In the genomic region with DNA sequence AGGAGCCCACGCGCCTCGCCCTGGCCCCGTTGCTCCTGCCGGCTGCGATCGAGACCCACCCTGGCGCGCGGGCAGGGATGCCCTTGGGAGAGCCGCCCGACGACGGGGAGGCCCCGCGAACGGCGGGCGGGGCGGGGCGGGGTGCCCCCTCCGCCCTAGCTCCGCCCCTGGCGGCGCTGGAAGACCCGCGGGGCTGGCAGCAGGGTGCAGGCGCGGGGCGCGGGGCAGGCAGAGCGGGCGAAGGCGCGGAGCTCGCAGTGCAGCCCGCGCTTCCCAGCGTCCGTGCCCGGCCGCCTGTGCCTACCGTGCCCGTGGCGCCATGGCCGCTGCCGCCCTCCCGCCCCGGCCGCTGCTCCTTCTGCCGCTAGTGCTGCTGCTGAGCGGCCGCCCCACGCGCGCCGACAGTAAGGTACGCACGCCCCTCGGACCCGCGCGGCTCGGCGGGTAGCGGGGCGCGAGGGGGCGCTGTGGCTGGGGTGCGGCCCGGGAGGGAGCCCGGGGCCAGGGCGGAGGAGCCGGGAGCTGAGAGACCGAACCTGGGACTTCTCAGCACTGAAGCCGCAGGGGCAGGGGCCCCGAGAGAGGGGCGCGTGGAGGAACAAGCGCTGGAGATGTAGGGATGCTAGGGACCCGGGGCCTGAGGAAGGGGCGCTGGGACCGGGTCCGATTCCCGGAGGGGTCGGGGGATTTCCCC, we compare ENCODE assay signal across 8 cellular contexts. TPM values are rescaled to one million over a fixed set of nuclear protein-coding genes. Genes with fewer than 3 reads are reported as not detected.
DNase-seq lines count a peak whose midpoint lies in the region; ATAC-seq, FAIRE-seq and TF ChIP-seq lines count a peak whose summit lies in the region.

A gene (plus strand): TSS at position 182 of the 694 bp plus-strand sequence. CDS start 138 bp downstream, at position 320.

- H3K27me3 Mint-ChIP-seq in activated T-cell treated with anti-CD3 and anti-CD28 coated beads, Interleukin-2, amount 50 U/mL, for 4 hours (ENCODE audit: low read depth), result peaks cover 44% of the 10 kb centered on the region

- peak within 1 kb of the TSS; percentile 59 for H2BK12ac ChIP-seq in trophoblast cell (ENCODE audit: low read length)

- no peak within 1 kb of the TSS for H3K56ac ChIP-seq in IMR-90 (ENCODE audit: extremely low read depth, insufficient read depth, low read length)

- peak within 1 kb of the TSS; percentile 76; the same call in 2 of the 3 replicates for H2BK15ac ChIP-seq in IMR-90 (ENCODE audit: low read depth, low read length)

- H2AK5ac ChIP-seq in IMR-90 (ENCODE audit: low read depth, low read length) (peak within 1 kb of the TSS; percentile 80), trophoblast cell (ENCODE audit: low read length) (peak within 1 kb of the TSS; percentile 10)

- peak within 1 kb of the TSS; percentile 39 for H4K91ac ChIP-seq in IMR-90 (ENCODE audit: insufficient read depth, low read depth, low read length)
- peak within 1 kb of the TSS; percentile 90 for H4K91ac ChIP-seq in trophoblast cell (ENCODE audit: low read depth, low read length)

- in situ Hi-C loops in IMR-90 (cut with MboI; ENCODE audit: low sequenced_read_pairs), result loop anchor here (10.0 kb wide), 1 partner anchor 368 kb away; a partner anchor contains a TSS

- DNase-seq in D721Med (ENCODE audit: insufficient read length, low spot score) (peak; percentile 62), IMR-90 (no peak), cardiac muscle cell (ENCODE audit: low read depth in 1 of 2, low spot score in 1 of 2) (peak in 1 of 2 donors; percentile 66), trophoblast cell (no peak), hepatic stellate cell (ENCODE audit: low spot score) (no peak), cerebellum (ENCODE audit: low spot score) (no peak)
- DNase-seq in activated T-cell treated with anti-CD3 and anti-CD28 coated beads, Interleukin-2, amount 50 U/mL, for 4 hours, result no peak

- dilution Hi-C loops in IMR-90 (cut with HindIII; ENCODE audit: low sequenced_read_pairs, unreplicated experiment), result no loop called here

- H3K79me2 ChIP-seq in trophoblast cell (ENCODE audit: control insufficient read depth, insufficient read depth, low read length, poor library complexity), result peaks cover 9% of the 10 kb centered on the region

- TF ChIP-seq CTCF in D721Med (IDR thresholded peaks at IDR 0.05; ENCODE audit: insufficient read depth, missing control alignments) (peak; percentile 27), IMR-90 (conservative IDR thresholded peaks at IDR 0.05; ENCODE audit: low read depth, low read length) (peak; percentile 55), cardiac muscle cell (IDR thresholded peaks at IDR 0.05; ENCODE audit: low read depth, low read length) (peak; percentile 27)

- peak within 1 kb of the TSS; percentile 86; the same call in 1 of the 2 replicates for H3K23ac ChIP-seq in IMR-90 (ENCODE audit: low read depth, low read length)
- H3K23ac ChIP-seq in trophoblast cell (ENCODE audit: low read length), result no peak within 1 kb of the TSS

- WGBS in IMR-90 (ENCODE audit: extremely low coverage in 2 of 2, insufficient read length in 1 of 2), 2 experiments, result 2% methylated on average over 44 of the region's 86 CpGs; no CpG with 5 or more reads in 1 of the 2 experiments
- WGBS in trophoblast cell (ENCODE audit: extremely low coverage, insufficient coverage, insufficient read length), result no CpG with 5 or more reads among the region's 86 CpGs

- peak within 1 kb of the TSS; percentile 39 for H4K12ac ChIP-seq in trophoblast cell (ENCODE audit: low read depth, low read length)

- H2BK20ac ChIP-seq in IMR-90 (ENCODE audit: low read depth, low read length), result peak within 1 kb of the TSS; percentile 63; the same call in 1 of the 2 replicates

- no peak for TF ChIP-seq POLR2A in IMR-90 (IDR thresholded peaks at IDR 0.05; ENCODE audit: low read depth, low read length)

- peak within 1 kb of the TSS; percentile 84 for H3K4ac ChIP-seq in IMR-90 (ENCODE audit: low read depth, low read length)
- peak within 1 kb of the TSS; percentile 37 for H3K4ac ChIP-seq in trophoblast cell (ENCODE audit: low read depth, low read length)

- H4K8ac ChIP-seq in IMR-90 (ENCODE audit: low read depth in 2 of 2, low read length in 2 of 2) (peak within 1 kb of the TSS in 1 of 2 experiments; percentile 82; a peak in 2 of 4 replicates), trophoblast cell (ENCODE audit: low read depth, low read length) (peak within 1 kb of the TSS; percentile 82)

- H2BK120ac ChIP-seq in IMR-90 (ENCODE audit: low read depth, low read length) (peak within 1 kb of the TSS; percentile 76), trophoblast cell (ENCODE audit: insufficient read depth, low read length, poor library complexity) (peak within 1 kb of the TSS; percentile 56)

- ATAC-seq in IMR-90 (ENCODE audit: low read depth), result peak; percentile 33
- peak; percentile 56 to 68 for ATAC-seq in activated T-cell treated with anti-CD3 and anti-CD28 coated beads, Interleukin-2, amount 50 U/mL, for 4 hours
- no peak for ATAC-seq in HG03442 (IDR thresholded peaks at IDR 0.05; ENCODE audit: unreplicated experiment)

- H3K18ac ChIP-seq in IMR-90 (ENCODE audit: low read depth, low read length), result peak within 1 kb of the TSS; percentile 40; the same call in 1 of the 2 replicates
- peak within 1 kb of the TSS; percentile 95 for H3K18ac ChIP-seq in trophoblast cell (ENCODE audit: low read length)

- no TSS peak for BruUV-seq in IMR-90 (replicated peaks; lab: Mats Ljungman, UMichigan)

- intact Hi-C loops in IMR-90 (cut with micrococcal nuclease), result no loop called here

- H3K27me3 ChIP-seq in IMR-90 (ENCODE audit: control insufficient read depth, insufficient read depth, low read length) (peaks cover 3% of the 10 kb centered on the region; the same call in 1 of the 2 replicates), cardiac muscle cell (peaks cover 14% of the 10 kb centered on the region), trophoblast cell (ENCODE audit: insufficient read depth, low read length) (no peaks in the 10 kb centered on the region)

- H4K20me1 ChIP-seq in IMR-90 (ENCODE audit: insufficient read depth, low read length), result no peaks in the 10 kb centered on the region

- H3K4me1 ChIP-seq in IMR-90 (ENCODE audit: control insufficient read depth, insufficient read depth, low read length) (peaks cover 20% of the 10 kb centered on the region), cardiac muscle cell (ENCODE audit: low read depth) (peaks cover 2% of the 10 kb centered on the region), trophoblast cell (ENCODE audit: control insufficient read depth in 1 of 2, insufficient read depth in 2 of 2, low read length in 2 of 2) (peaks cover 21 to 24% of the 10 kb centered on the region in 2 experiments)

- H3K36me3 ChIP-seq in IMR-90 (ENCODE audit: control insufficient read depth, insufficient read depth, low read length) (no peaks in the 10 kb centered on the region), cardiac muscle cell (no peaks in the 10 kb centered on the region), trophoblast cell (ENCODE audit: control insufficient read depth in 1 of 2, insufficient read depth in 2 of 2, low read length in 2 of 2) (peaks cover 0 to 2% of the 10 kb centered on the region in 2 experiments)

- H3K4me3 Mint-ChIP-seq in activated T-cell treated with anti-CD3 and anti-CD28 coated beads, Interleukin-2, amount 50 U/mL, for 4 hours, result peak within 1 kb of the TSS; percentile 54

- peak within 1 kb of the TSS; percentile 75 for H2AK9ac ChIP-seq in IMR-90 (replicated peaks; ENCODE audit: low read depth, low read length, poor library complexity)

- H3K27ac ChIP-seq in IMR-90 (ENCODE audit: insufficient read depth, low read length) (peak within 1 kb of the TSS; percentile 8), cardiac muscle cell (no peak within 1 kb of the TSS), trophoblast cell (ENCODE audit: low read depth, low read length) (no peak within 1 kb of the TSS)

- H3K36me3 Mint-ChIP-seq in activated T-cell treated with anti-CD3 and anti-CD28 coated beads, Interleukin-2, amount 50 U/mL, for 4 hours (ENCODE audit: insufficient read depth), result no peaks in the 10 kb centered on the region

- no peak within 1 kb of the TSS for H2BK5ac ChIP-seq in IMR-90 (ENCODE audit: low read depth, low read length, poor library complexity, severe bottlenecking)
- peak within 1 kb of the TSS; percentile 50 for H2BK5ac ChIP-seq in trophoblast cell (ENCODE audit: low read depth, low read length, poor library complexity)

- H3K14ac ChIP-seq in IMR-90 (replicated peaks; ENCODE audit: low read depth, low read length) (peak within 1 kb of the TSS; percentile 75; the same call in 1 of the 2 replicates), trophoblast cell (ENCODE audit: low read length) (peak within 1 kb of the TSS; percentile 89)

- peak within 1 kb of the TSS; percentile 94 for H3K4me2 ChIP-seq in IMR-90 (ENCODE audit: low read depth, low read length)
- peak within 1 kb of the TSS; percentile 70 for H3K4me2 ChIP-seq in trophoblast cell (ENCODE audit: low read length)

- H3K9ac ChIP-seq in IMR-90 (ENCODE audit: low read depth, low read length) (peak within 1 kb of the TSS; percentile 65), trophoblast cell (ENCODE audit: low read length) (peak within 1 kb of the TSS; percentile 83)

- peak within 1 kb of the TSS; percentile 61 for H4K5ac ChIP-seq in IMR-90 (ENCODE audit: low read depth, low read length)

- H2AFZ ChIP-seq in IMR-90 (replicated peaks; ENCODE audit: low read length, poor library complexity), result peak within 1 kb of the TSS; percentile 93
- H2AFZ ChIP-seq in trophoblast cell (ENCODE audit: insufficient read depth, low read length, poor library complexity), result peak within 1 kb of the TSS; percentile 77

- no peaks in the 10 kb centered on the region for H3K9me3 Mint-ChIP-seq in activated T-cell treated with anti-CD3 and anti-CD28 coated beads, Interleukin-2, amount 50 U/mL, for 4 hours

- H3K9me3 ChIP-seq in IMR-90 (ENCODE audit: control insufficient read depth, insufficient read depth, low read length) (no peaks in the 10 kb centered on the region), cardiac muscle cell (ENCODE audit: low read depth) (no peaks in the 10 kb centered on the region), trophoblast cell (ENCODE audit: insufficient read depth, low read depth, low read length) (no peaks in the 10 kb centered on the region)

- H3K4me3 ChIP-seq in IMR-90 (ENCODE audit: insufficient read depth, low read depth, low read length) (peak within 1 kb of the TSS; percentile 78), cardiac muscle cell (peak within 1 kb of the TSS; percentile 54), trophoblast cell (ENCODE audit: low read depth, low read length) (peak within 1 kb of the TSS; percentile 82)

- no peaks in the 10 kb centered on the region for H3K79me1 ChIP-seq in IMR-90 (ENCODE audit: low read depth in 1 of 2, low read length in 2 of 2)
- peaks cover 29% of the 10 kb centered on the region for H3K79me1 ChIP-seq in trophoblast cell (ENCODE audit: low read length)

- peaks cover 21% of the 10 kb centered on the region for H3K4me1 Mint-ChIP-seq in activated T-cell treated with anti-CD3 and anti-CD28 coated beads, Interleukin-2, amount 50 U/mL, for 4 hours (ENCODE audit: low read depth)

- peak; percentile 40; the same call in 1 of the 2 replicates for TF ChIP-seq RAD21 in IMR-90 (IDR thresholded peaks at IDR 0.05; ENCODE audit: low read length)

- H3K9me1 ChIP-seq in IMR-90 (ENCODE audit: insufficient read depth, low read length), result 0 out of 2 replicates have a peak, but pooled peaks cover 4% of the 10 kb centered on the region

- POLR2A ChIA-PET in IMR-90 (lab: Charles Lee; ENCODE audit: unreplicated experiment), result interaction anchor here (1.3 kb wide), 1 partner anchor 75 kb away, joined by 4 read pairs; no protein-coding TSS in a partner anchor

- CTCF ChIA-PET in IMR-90 (lab: Yijun Ruan, JAX), result interaction anchor here (0.6 to 9.5 kb wide), 7 partner anchors 19 to 160 kb away, joined by 3 to 165 read pairs (median 5); a partner anchor contains a TSS

- no peak for FAIRE-seq in D721Med (lab: Jason Lieb, UNC)

RNA-seq across cellular contexts. Expression of the gene that starts here (rescaled TPM):
- total RNA-seq in IMR-90 (2012; rRNA removed), result 1.4 and 2.0 TPM in 2 replicates
- polyA plus RNA-seq in IMR-90 (2012; rRNA removed), result 4.7 and 5.9 TPM in 2 replicates
- polyA plus RNA-seq in IMR-90 (2012; cell fraction: cytosol; rRNA removed), result 5.6 and 18.2 TPM in 2 replicates
- 4.1 and 7.9 TPM in 2 replicates for polyA plus RNA-seq in IMR-90 (2012; cell fraction: nucleus; rRNA removed; ENCODE audit: low replicate concordance)
- under 1 TPM in 1 of 3 donors, not detected in 2; 0.03 TPM for total RNA-seq in activated T-cell treated with anti-CD3 and anti-CD28 coated beads, Interleukin-2, amount 50 U/mL, for 4 hours
- total RNA-seq in cardiac muscle cell, result 4.7 and 10.7 TPM in 2 replicates
- 2.6 and 3.4 TPM in 2 replicates for polyA plus RNA-seq in cardiac muscle cell
- polyA plus RNA-seq in trophoblast cell (2013), result 95.6 and 101 TPM in 2 replicates
- total RNA-seq in cerebellum, result 5.4 TPM

Comparison
In these comparisons a context has a peak if more than half of its experiments do, and no peak if none do; other contexts are left out.
1. Peak in ATAC-seq in activated T-cell treated with anti-CD3 and anti-CD28 coated beads, Interleukin-2, amount 50 U/mL, for 4 hours; RNA of the gene not detected or under 1 TPM.